In the genomic region with DNA sequence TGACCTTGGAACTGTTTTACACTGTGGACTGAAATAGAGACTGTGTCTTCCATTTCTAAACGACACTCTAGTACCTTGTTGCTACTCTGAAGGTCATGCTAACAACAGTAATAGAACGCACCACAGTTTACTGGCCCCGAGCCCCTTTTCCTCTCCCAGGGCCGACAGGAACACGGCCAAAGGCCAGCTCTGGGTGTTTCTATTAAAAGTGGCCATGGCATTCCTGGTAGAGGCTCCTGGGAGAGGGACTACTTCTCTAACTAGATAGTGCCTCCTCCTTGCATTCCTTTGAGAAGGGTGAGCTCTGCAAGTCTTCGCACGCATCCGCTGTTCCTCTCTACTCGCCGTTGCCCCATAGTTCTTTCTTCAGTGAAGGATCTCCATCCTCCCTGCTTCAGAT, we compare ENCODE assay signal across 25 cellular contexts. TPM values are rescaled to one million over a fixed set of nuclear protein-coding genes. Genes with fewer than 3 reads are reported as not detected.
DNase-seq lines count a peak whose midpoint lies in the region; FAIRE-seq and TF ChIP-seq lines count a peak whose summit lies in the region.
"Had no signal": no experiment of that assay in that cellular context is flagged by ENCODE, and none has a peak within 500 bp of the region (broad histone marks: within the 10 kb centered on the region; RNA-seq: fewer than 3 reads in every experiment).

No MANE protein-coding gene starts in this region.

- H3K9me3 Mint-ChIP-seq in neural progenitor cell: peaks cover 3% of the 10 kb centered on the region
- H3K9me3 Mint-ChIP-seq: CD8-positive, alpha-beta memory T cell; HFFc6 had no signal

- peak overlapping the region; percentile 10 for H3K27ac Mint-ChIP-seq in neural progenitor cell
- H3K27ac Mint-ChIP-seq: CD4-positive, CD25-positive, alpha-beta regulatory T cell; CD8-positive, alpha-beta memory T cell; HFFc6 had no signal

- intact Hi-C loops in left ventricle myocardium inferior (cut with micrococcal nuclease): no loop called here

- peaks cover 28% of the 10 kb centered on the region for H3K4me1 Mint-ChIP-seq in neural progenitor cell
- H3K4me1 Mint-ChIP-seq: CD4-positive, CD25-positive, alpha-beta regulatory T cell; CD8-positive, alpha-beta memory T cell had no signal

- H3F3A ChIP-seq in neural progenitor cell (ENCODE audit: low read depth): peaks cover 4% of the 10 kb centered on the region

- H3K4me1 ChIP-seq in left ventricle myocardium inferior (peaks cover 17% of the 10 kb centered on the region), neural progenitor cell (peaks cover 10% of the 10 kb centered on the region)
- H3K4me1 ChIP-seq: BE2C had no signal

- no peaks in the 10 kb centered on the region for H3K36me3 Mint-ChIP-seq in neural progenitor cell
- H3K36me3 Mint-ChIP-seq: CD4-positive, CD25-positive, alpha-beta regulatory T cell had no signal

- TF ChIP-seq CTCF in epithelial cell of esophagus (IDR thresholded peaks at IDR 0.05; ENCODE audit: insufficient read depth, low read depth, low read length, missing control alignments) (no peak), left ventricle myocardium inferior (IDR thresholded peaks at IDR 0.05; ENCODE audit: borderline replicate concordance) (no peak), neural progenitor cell (IDR thresholded peaks at IDR 0.05) (no peak)

- no peak for FAIRE-seq in GM19239 (lab: Jason Lieb, UNC)
- FAIRE-seq: A204.1, G401.6, GM12892, GM18507, K562 had no signal

- H2AFZ ChIP-seq in neural progenitor cell (replicated peaks): no peak overlapping the region

- no peak for TF ChIP-seq EP300 in Ishikawa (IDR thresholded peaks at IDR 0.05; ENCODE audit: borderline replicate concordance)

- H3K36me3 ChIP-seq in left ventricle myocardium inferior: no peaks in the 10 kb centered on the region
- no peaks in the 10 kb centered on the region for H3K36me3 ChIP-seq in neural progenitor cell
- H3K36me3 ChIP-seq: BE2C had no signal

- no peak overlapping the region for H3K9ac ChIP-seq in neural progenitor cell

- H3K27me3 ChIP-seq in left ventricle myocardium inferior (ENCODE audit: low read depth) (no peaks in the 10 kb centered on the region), neural progenitor cell (peaks cover 5% of the 10 kb centered on the region)
- H3K27me3 ChIP-seq: BE2C had no signal

- H4K20me1 ChIP-seq in neural progenitor cell (ENCODE audit: low read depth): no peaks in the 10 kb centered on the region

- no peak overlapping the region for H3K4me3 Mint-ChIP-seq in neural progenitor cell
- H3K4me3 Mint-ChIP-seq: CD4-positive, CD25-positive, alpha-beta regulatory T cell; CD8-positive, alpha-beta memory T cell; HFFc6 had no signal

- no peak overlapping the region for H3K4me3 ChIP-seq in epithelial cell of esophagus (ENCODE audit: low read length)
- no peak overlapping the region for H3K4me3 ChIP-seq in left ventricle myocardium inferior
- H3K4me3 ChIP-seq in neural progenitor cell: no peak overlapping the region
- H3K4me3 ChIP-seq: K562 had no signal

- TF ChIP-seq RAD21 in Ishikawa (IDR thresholded peaks at IDR 0.05; ENCODE audit: low read depth): no peak

- peaks cover 8% of the 10 kb centered on the region for H3K27me3 Mint-ChIP-seq in neural progenitor cell (ENCODE audit: insufficient read depth, low read depth)

- H3K9me3 ChIP-seq in left ventricle myocardium inferior (replicated peaks) (no peaks in the 10 kb centered on the region), neural progenitor cell (ENCODE audit: low read depth) (no peaks in the 10 kb centered on the region)
- H3K9me3 ChIP-seq: BE2C had no signal

- peak; percentile 30 for DNase-seq in epithelial cell of esophagus (ENCODE audit: low read depth)
- DNase-seq in left ventricle myocardium inferior: peak; percentile 23
- DNase-seq in neural progenitor cell (ENCODE audit: low spot score): no peak
- DNase-seq in GM19239 (ENCODE audit: insufficient read length, low spot score): no peak
- DNase-seq in activated CD4-positive, alpha-beta T cell treated with anti-CD3 and anti-CD28 coated beads for 1 hour: no peak
- no peak for DNase-seq in DMS79 treated with DMSO at 0.1 percent for 48 hours (lab: John Stamatoyannopoulos, UW)
- DNase-seq in putamen (ENCODE audit: low spot score): no peak
- DNase-seq: ACHN; BE2C; C1 segment of cervical spinal cord; CD4-positive, CD25-positive, alpha-beta regulatory T cell; CD8-positive, alpha-beta memory T cell; COR-L47; DMS 273 treated with DMSO at 0.1 percent for 48 hours; DMS53; GOT3; H7; HFFc6 had no signal

- H3K27ac ChIP-seq in left ventricle myocardium inferior (replicated peaks) (peak overlapping the region; percentile 41), neural progenitor cell (no peak overlapping the region)
- H3K27ac ChIP-seq: HL-60 had no signal

- H3K4me2 ChIP-seq in neural progenitor cell: no peak overlapping the region

- no peaks in the 10 kb centered on the region for H3K79me2 ChIP-seq in neural progenitor cell (ENCODE audit: low read depth)

TF ChIP-seq in Ishikawa, 13 proteins besides CTCF, POLR2A, EP300 and RAD21:
- TF ChIP-seq TEAD4 (IDR thresholded peaks at IDR 0.05) (0 out of 2 replicates have a peak, but pooled peaks have one; percentile 6), CREB1 (IDR thresholded peaks at IDR 0.05; ENCODE audit: low read depth) (no peak), TAF1 (IDR thresholded peaks at IDR 0.05; ENCODE audit: low read depth) (no peak), USF1 (IDR thresholded peaks at IDR 0.05) (no peak), YY1 (IDR thresholded peaks at IDR 0.05; ENCODE audit: low read depth) (no peak), NFIC (IDR thresholded peaks at IDR 0.05) (no peak)
TF ChIP-seq in Ishikawa: peak in this region for 1.

RNA-seq across cellular contexts. Expression of gene SIAH3, which starts 18.7 kb away (rescaled TPM):
- total RNA-seq in left ventricle myocardium inferior (not detected), neural progenitor cell (ENCODE audit: low replicate concordance) (not detected in 2 replicates)
- total RNA-seq: CD4-positive, CD25-positive, alpha-beta regulatory T cell; HFFc6; K562 had no signal

Comparison
In these comparisons a context has a peak if more than half of its experiments do, and no peak if none do; other contexts are left out.
1. DNase-seq: peak in epithelial cell of esophagus (single experiment) and left ventricle myocardium inferior (single experiment); none in neural progenitor cell (single experiment), GM19239 (single experiment), activated CD4-positive, alpha-beta T cell treated with anti-CD3 and anti-CD28 coated beads for 1 hour (single experiment), DMS79 treated with DMSO at 0.1 percent for 48 hours (single experiment) and putamen (single experiment).